Comparison of ENCODE assay signal across 10 cellular contexts in the genomic region with DNA sequence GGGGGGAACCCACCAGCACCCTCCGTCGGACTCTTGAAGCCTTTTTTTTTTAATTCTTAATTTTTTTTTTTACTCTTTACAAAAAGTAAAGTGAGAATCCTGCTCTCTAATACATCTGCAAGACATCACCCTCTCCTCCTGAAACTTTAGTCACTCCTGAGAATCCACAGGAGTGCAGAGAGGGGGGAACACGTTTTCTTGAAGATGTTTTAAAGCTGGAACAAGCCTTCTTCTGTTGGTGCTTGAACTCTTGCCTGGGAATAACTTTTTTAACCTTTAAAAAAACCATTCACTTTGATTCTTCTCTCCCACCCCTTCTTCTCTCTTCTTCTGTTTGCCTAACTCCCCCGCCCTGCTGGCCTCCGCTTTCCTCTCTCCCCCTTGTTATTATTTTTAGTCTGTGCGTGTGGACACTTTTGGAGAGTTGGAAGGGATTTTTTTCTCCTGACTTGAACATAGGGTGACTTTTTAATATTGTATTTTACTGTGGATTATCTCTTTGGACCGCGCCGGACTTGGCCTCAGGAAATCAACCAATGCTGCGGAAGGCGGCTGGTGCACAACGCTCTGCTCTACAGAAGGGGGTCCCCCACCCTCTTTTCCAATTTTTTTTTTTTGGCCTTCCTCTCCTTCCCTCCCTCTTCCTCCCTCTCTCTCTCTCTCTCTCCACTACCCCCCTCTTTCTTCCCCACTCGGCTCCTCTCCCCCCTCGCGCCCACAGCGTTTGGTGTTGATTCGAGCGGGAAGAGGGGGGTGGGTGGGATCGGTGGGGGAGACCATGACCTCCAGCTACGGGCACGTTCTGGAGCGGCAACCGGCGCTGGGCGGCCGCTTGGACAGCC. TPM values are rescaled to one million over a fixed set of nuclear protein-coding genes. Genes with fewer than 3 reads are reported as not detected.
A peak's percentile ranks its signal among the peaks of the same experiment; 100 is the strongest.
DNase-seq lines count a peak whose midpoint lies in the region; ATAC-seq and TF ChIP-seq lines count a peak whose summit lies in the region.
"Had no signal": no experiment of that assay in that cellular context is flagged by ENCODE, and none has a peak within 500 bp of the region (broad histone marks: within the 10 kb centered on the region; RNA-seq: fewer than 3 reads in every experiment).

Gene PRRX1 (plus strand): TSS at position 691 of the 842 bp plus-strand sequence. CDS start 88 bp downstream, at position 779.

- in situ Hi-C loops in astrocyte of the spinal cord (cut with HindIII; ENCODE audit: low sequenced_read_pairs): no loop called here

- no peaks in the 10 kb centered on the region for H4K20me1 ChIP-seq in smooth muscle cell (ENCODE audit: low read depth)

- H3K4me3 ChIP-seq in HFF-Myc (replicated peaks; ENCODE audit: low read depth, low read length): peak within 1 kb of the TSS; percentile 91
- peak within 1 kb of the TSS; percentile 89 for H3K4me3 ChIP-seq in astrocyte of the spinal cord (ENCODE audit: low read depth, low read length)
- H3K4me3 ChIP-seq in iPS-20b (ENCODE audit: low read length): peak within 1 kb of the TSS; percentile 64
- H3K4me3 ChIP-seq in smooth muscle cell: peak within 1 kb of the TSS; percentile 82

- no peak for ATAC-seq in GM18498 (IDR thresholded peaks at IDR 0.05; ENCODE audit: unreplicated experiment)
- ATAC-seq in HG02970 (IDR thresholded peaks at IDR 0.05; ENCODE audit: low FRiP score, unreplicated experiment): no peak

- H3K9me3 ChIP-seq in iPS-20b (ENCODE audit: insufficient read depth, low read depth, low read length): no peaks in the 10 kb centered on the region
- H3K9me3 ChIP-seq in smooth muscle cell (replicated peaks; ENCODE audit: low read depth): no peaks in the 10 kb centered on the region
- H3K9me3 ChIP-seq: neutrophil had no signal

- H3K36me3 ChIP-seq in iPS-20b (ENCODE audit: insufficient read depth, low read depth, low read length): no peaks in the 10 kb centered on the region
- H3K36me3 ChIP-seq in smooth muscle cell (ENCODE audit: low read depth): no peaks in the 10 kb centered on the region
- H3K36me3 ChIP-seq: neutrophil had no signal

- peak within 1 kb of the TSS; percentile 69 for H2AFZ ChIP-seq in smooth muscle cell (ENCODE audit: low read depth)

- TF ChIP-seq CTCF in HFF-Myc (IDR thresholded peaks at IDR 0.05; ENCODE audit: low read depth, low read length, missing control alignments): no peak
- no peak for TF ChIP-seq CTCF in astrocyte of the spinal cord (IDR thresholded peaks at IDR 0.05; ENCODE audit: low read depth, low read length)
- no peak for TF ChIP-seq CTCF in smooth muscle cell (IDR thresholded peaks at IDR 0.05; ENCODE audit: borderline replicate concordance, insufficient read depth, poor library complexity, severe bottlenecking)

- no peaks in the 10 kb centered on the region for H3F3A ChIP-seq in smooth muscle cell (ENCODE audit: low read depth)

- peaks cover 46% of the 10 kb centered on the region for H3K79me2 ChIP-seq in smooth muscle cell (ENCODE audit: low read depth)

- H3K27me3 ChIP-seq in iPS-20b (ENCODE audit: insufficient read depth, low read length): peaks cover 100% of the 10 kb centered on the region
- H3K27me3 ChIP-seq in smooth muscle cell (ENCODE audit: low read depth): peaks cover 73% of the 10 kb centered on the region

- H3K9ac ChIP-seq in iPS-20b (ENCODE audit: low read depth, low read length): no peak within 1 kb of the TSS
- H3K9ac ChIP-seq in smooth muscle cell (ENCODE audit: low read depth): peak within 1 kb of the TSS; percentile 73

- WGBS in smooth muscle cell (ENCODE audit: low lambda C conversion rate): 2% methylated on average over 19 of the region's 26 CpGs

- H3K27ac ChIP-seq in iPS-20b (ENCODE audit: low read length) (no peak within 1 kb of the TSS), smooth muscle cell (ENCODE audit: low read depth) (peak within 1 kb of the TSS; percentile 76)
- H3K27ac ChIP-seq: neutrophil had no signal

- peak within 1 kb of the TSS; percentile 92 for H3K4me2 ChIP-seq in smooth muscle cell

- DNase-seq in HFF-Myc (ENCODE audit: extremely low read depth, low read depth) (no peak), astrocyte of the spinal cord (ENCODE audit: low read depth, low spot score) (peak; percentile 61), smooth muscle cell (lab: John Stamatoyannopoulos, UW; ENCODE audit: unreplicated experiment) (no peak), NCI-H146 (lab: John Stamatoyannopoulos, UW) (no peak)
- DNase-seq in activated T-cell treated with anti-CD3 and anti-CD28 coated beads, Interleukin-2, amount 50 U/mL, for 1 hour: no peak

- peaks cover 19% of the 10 kb centered on the region; the same call in 1 of the 2 replicates for H3K4me1 ChIP-seq in iPS-20b (ENCODE audit: insufficient read depth, low read length)
- H3K4me1 ChIP-seq in smooth muscle cell (ENCODE audit: low read depth): peaks cover 50% of the 10 kb centered on the region

RNA-seq across cellular contexts. Expression of gene PRRX1, which starts in this region (rescaled TPM):
- 59.6 and 85.0 TPM in 2 replicates for total RNA-seq in smooth muscle cell
- polyA plus RNA-seq in smooth muscle cell: 24.9 and 31.9 TPM in 2 replicates
- total RNA-seq: T-helper 2 cell treated with Interferon-gamma antibody and Interleukin-4, amounts not matched to agents 100 ng/mL and 5 ng/mL, for 36 hours had no signal
